ENCODE assay signal across 8 cellular contexts in the genomic region with DNA sequence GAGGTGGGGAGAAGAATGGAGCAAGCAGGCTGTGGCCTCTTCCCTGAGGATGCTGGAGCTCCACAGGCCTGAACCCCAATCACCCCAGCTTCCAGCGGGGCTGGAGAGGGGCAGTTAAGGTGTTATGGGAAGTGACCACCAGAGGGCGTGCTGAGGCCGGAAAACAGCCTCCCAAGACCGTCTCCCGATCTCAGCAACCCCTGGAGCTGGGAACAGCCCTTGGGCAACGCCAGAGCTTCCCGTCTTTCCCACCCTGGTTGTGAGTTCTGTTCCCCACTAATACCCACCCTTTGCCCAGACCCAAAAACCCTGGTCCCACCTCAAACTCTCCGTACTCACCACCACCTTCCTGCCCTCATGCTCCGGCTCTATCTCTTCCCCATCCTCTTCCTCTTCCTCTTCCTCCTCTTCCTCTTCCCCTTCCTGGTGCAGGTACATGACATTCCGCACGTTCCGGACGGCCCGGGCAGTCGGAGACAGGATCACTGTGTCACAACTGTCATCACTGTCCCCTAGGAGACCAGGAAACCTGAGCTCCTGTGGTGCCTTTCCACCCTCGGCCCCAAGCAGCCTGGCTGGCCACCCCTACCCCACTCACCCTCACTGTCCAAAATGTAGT. TPM values are rescaled to one million over a fixed set of nuclear protein-coding genes. Genes with fewer than 3 reads are reported as not detected.
DNase-seq lines count a peak whose midpoint lies in the region; ATAC-seq, FAIRE-seq and TF ChIP-seq lines count a peak whose summit lies in the region.

No MANE protein-coding gene starts in this region.

- H3K9me3 ChIP-seq in CD4-positive, alpha-beta T cell (ENCODE audit: control insufficient read depth, low read length) = no peaks in the 10 kb centered on the region
- H3K9me3 ChIP-seq in neutrophil (no peaks in the 10 kb centered on the region), thoracic aorta (no peaks in the 10 kb centered on the region)

- peak; percentile 69 for ATAC-seq in CD4-positive, alpha-beta T cell (ENCODE audit: poor library complexity)
- no peak for ATAC-seq in thoracic aorta (ENCODE audit: insufficient number of reproducible peaks, low FRiP score, low read depth)
- ATAC-seq in HG02973 (IDR thresholded peaks at IDR 0.05; ENCODE audit: unreplicated experiment) = no peak

- no peak for FAIRE-seq in RCC 7860 (lab: Jason Lieb, UNC)

- peak; percentile 49 to 75 (median 60) for DNase-seq in CD4-positive, alpha-beta T cell
- peak; percentile 98 for DNase-seq in HuH-7 (ENCODE audit: low spot score)
- peak; percentile 57 for DNase-seq in RCC 7860 (ENCODE audit: low spot score)
- DNase-seq in activated T-helper 2 cell treated with anti-CD3 and anti-CD28 coated beads, Interferon-gamma antibody, Interleukin-2, Interleukin-4, amounts not matched to agents 10 μg/mL and 5 μg/mL and 100 μg/mL, durations not matched to agents 14 hours and 24 hours and 36 hours (ENCODE audit: low spot score) = peak; percentile 51
- DNase-seq in fibroblast of the conjunctiva (ENCODE audit: low read depth) = peak; percentile 81
- no peak for DNase-seq in thoracic aorta (ENCODE audit: low spot score)

- peaks cover 82% of the 10 kb centered on the region for H3K36me3 ChIP-seq in neutrophil
- H3K36me3 ChIP-seq in thoracic aorta = peaks cover 38% of the 10 kb centered on the region

- H3K27me3 ChIP-seq in CD4-positive, alpha-beta T cell (ENCODE audit: control insufficient read depth, insufficient read depth, low read length) = no peaks in the 10 kb centered on the region
- no peaks in the 10 kb centered on the region for H3K27me3 ChIP-seq in neutrophil
- H3K27me3 ChIP-seq in thoracic aorta (replicated peaks; ENCODE audit: insufficient read depth) = no peaks in the 10 kb centered on the region

- intact Hi-C loops in CD4-positive, alpha-beta T cell (cut with DNase I, micrococcal nuclease) = loop anchor here (1.0 to 10.0 kb wide), 3 partner anchors 33 to 221 kb away; no protein-coding TSS in a partner anchor
- intact Hi-C loops in activated T-helper 2 cell treated with anti-CD3 and anti-CD28 coated beads, Interferon-gamma antibody, Interleukin-2, Interleukin-4, amounts not matched to agents 10 μg/mL and 5 μg/mL and 100 μg/mL, durations not matched to agents 14 hours and 24 hours and 36 hours (cut with micrococcal nuclease) = loop anchor here (1.0 kb wide), 1 partner anchor 33 kb away; no protein-coding TSS in a partner anchor

- H3K4me1 ChIP-seq in neutrophil (ENCODE audit: control insufficient read depth in 1 of 2, insufficient read depth in 1 of 2, low read depth in 1 of 2, low read length in 1 of 2) (peaks cover 3 to 4% of the 10 kb centered on the region in 2 experiments), thoracic aorta (ENCODE audit: control insufficient read depth in 1 of 2, low read depth in 2 of 2) (peaks cover 29 to 89% of the 10 kb centered on the region in 2 donors)

- H3K4me3 ChIP-seq in neutrophil (ENCODE audit: low read depth in 1 of 2, low read length in 1 of 2) = no peak overlapping the region
- H3K4me3 ChIP-seq in thoracic aorta = peak overlapping the region; percentile 2

- no peak overlapping the region for H3K27ac Mint-ChIP-seq in CD4-positive, alpha-beta T cell
- H3K27ac Mint-ChIP-seq in activated T-helper 2 cell treated with anti-CD3 and anti-CD28 coated beads, Interferon-gamma antibody, Interleukin-2, Interleukin-4, amounts not matched to agents 10 μg/mL and 5 μg/mL and 100 μg/mL, durations not matched to agents 14 hours and 24 hours and 36 hours = no peak overlapping the region

- no peak overlapping the region for H3K4me3 Mint-ChIP-seq in CD4-positive, alpha-beta T cell
- H3K4me3 Mint-ChIP-seq in activated T-helper 2 cell treated with anti-CD3 and anti-CD28 coated beads, Interferon-gamma antibody, Interleukin-2, Interleukin-4, amounts not matched to agents 10 μg/mL and 5 μg/mL and 100 μg/mL, durations not matched to agents 14 hours and 24 hours and 36 hours (ENCODE audit: low read depth) = no peak overlapping the region

- POLR2A ChIA-PET in CD4-positive, alpha-beta T cell (lab: Charles Lee) = interaction anchor here (0.7 to 3.2 kb wide), 3 partner anchors 14 to 313 kb away, joined by 3 to 26 read pairs (median 18); partner anchors contain the start of genes IGFBP6 and SPRYD3

- H3K27me3 Mint-ChIP-seq in CD4-positive, alpha-beta T cell = no peaks in the 10 kb centered on the region
- no peaks in the 10 kb centered on the region for H3K27me3 Mint-ChIP-seq in activated T-helper 2 cell treated with anti-CD3 and anti-CD28 coated beads, Interferon-gamma antibody, Interleukin-2, Interleukin-4, amounts not matched to agents 10 μg/mL and 5 μg/mL and 100 μg/mL, durations not matched to agents 14 hours and 24 hours and 36 hours (ENCODE audit: low read depth)

- H3K36me3 Mint-ChIP-seq in CD4-positive, alpha-beta T cell (ENCODE audit: low read depth) = peaks cover 73% of the 10 kb centered on the region
- H3K36me3 Mint-ChIP-seq in activated T-helper 2 cell treated with anti-CD3 and anti-CD28 coated beads, Interferon-gamma antibody, Interleukin-2, Interleukin-4, amounts not matched to agents 10 μg/mL and 5 μg/mL and 100 μg/mL, durations not matched to agents 14 hours and 24 hours and 36 hours (ENCODE audit: low read depth) = peaks cover 34% of the 10 kb centered on the region

- H3K9me3 Mint-ChIP-seq in CD4-positive, alpha-beta T cell = no peaks in the 10 kb centered on the region
- H3K9me3 Mint-ChIP-seq in activated T-helper 2 cell treated with anti-CD3 and anti-CD28 coated beads, Interferon-gamma antibody, Interleukin-2, Interleukin-4, amounts not matched to agents 10 μg/mL and 5 μg/mL and 100 μg/mL, durations not matched to agents 14 hours and 24 hours and 36 hours = no peaks in the 10 kb centered on the region

- TF ChIP-seq CTCF in CD4-positive, alpha-beta T cell (IDR thresholded peaks at IDR 0.05) = peak; percentile 93
- TF ChIP-seq CTCF in neutrophil (IDR thresholded peaks at IDR 0.05) = peak; percentile 79
- peak; percentile 96 for TF ChIP-seq CTCF in thoracic aorta (IDR thresholded peaks at IDR 0.05)

- peaks cover 7% of the 10 kb centered on the region for H3K4me1 Mint-ChIP-seq in CD4-positive, alpha-beta T cell (ENCODE audit: low read depth)
- H3K4me1 Mint-ChIP-seq in activated T-helper 2 cell treated with anti-CD3 and anti-CD28 coated beads, Interferon-gamma antibody, Interleukin-2, Interleukin-4, amounts not matched to agents 10 μg/mL and 5 μg/mL and 100 μg/mL, durations not matched to agents 14 hours and 24 hours and 36 hours (ENCODE audit: low read depth) = peaks cover 3% of the 10 kb centered on the region

- CTCF ChIA-PET in CD4-positive, alpha-beta T cell (lab: Charles Lee) = interaction anchor here (0.5 to 6.7 kb wide), 15 partner anchors 11 to 1748 kb away, joined by 3 to 114 read pairs (median 5); partner anchors contain the start of genes CSAD, EIF4B, IGFBP6 and SOAT2

- H3K27ac ChIP-seq in CD4-positive, alpha-beta T cell (ENCODE audit: low read depth, low read length) = no peak overlapping the region
- no peak overlapping the region for H3K27ac ChIP-seq in neutrophil
- peak overlapping the region; percentile 78 to 83 for H3K27ac ChIP-seq in thoracic aorta

RNA-seq across cellular contexts. Expression of gene SPRYD3, which starts 13.1 kb away (rescaled TPM):
- 10 to 100 TPM; 17.7 to 21.0 TPM for total RNA-seq in CD4-positive, alpha-beta T cell
- total RNA-seq in activated T-helper 2 cell treated with anti-CD3 and anti-CD28 coated beads, Interferon-gamma antibody, Interleukin-2, Interleukin-4, amounts not matched to agents 10 μg/mL and 5 μg/mL and 100 μg/mL, durations not matched to agents 14 hours and 24 hours and 36 hours = 35.1 and 36.2 TPM in 2 replicates
- total RNA-seq in thoracic aorta = 10 to 100 TPM; 68.0 to 94.8 TPM

RNA-seq across cellular contexts. Expression of gene TNS2, which starts 16.2 kb away (rescaled TPM):
- total RNA-seq in CD4-positive, alpha-beta T cell = 1 to 10 TPM; 2.3 to 3.0 TPM
- 2.1 and 4.7 TPM in 2 replicates for total RNA-seq in activated T-helper 2 cell treated with anti-CD3 and anti-CD28 coated beads, Interferon-gamma antibody, Interleukin-2, Interleukin-4, amounts not matched to agents 10 μg/mL and 5 μg/mL and 100 μg/mL, durations not matched to agents 14 hours and 24 hours and 36 hours
- total RNA-seq in thoracic aorta = 100 to 1,000 TPM; 292 to 307 TPM

RNA-seq across cellular contexts. Expression of gene IGFBP6, which starts 31.4 kb away (rescaled TPM):
- total RNA-seq in CD4-positive, alpha-beta T cell = under 1 TPM in 1 of 2 experiments, not detected in 1; 0.49 TPM
- 0.46 TPM in 1 of 2 replicates, not detected in the other for total RNA-seq in activated T-helper 2 cell treated with anti-CD3 and anti-CD28 coated beads, Interferon-gamma antibody, Interleukin-2, Interleukin-4, amounts not matched to agents 10 μg/mL and 5 μg/mL and 100 μg/mL, durations not matched to agents 14 hours and 24 hours and 36 hours
- total RNA-seq in thoracic aorta = 1,000 to 10,000 TPM; 1,999 to 2,150 TPM

RNA-seq across cellular contexts. Expression of gene SOAT2, which starts 37.2 kb away (rescaled TPM):
- total RNA-seq in CD4-positive, alpha-beta T cell = under 1 TPM; 0.22 to 0.49 TPM
- total RNA-seq in activated T-helper 2 cell treated with anti-CD3 and anti-CD28 coated beads, Interferon-gamma antibody, Interleukin-2, Interleukin-4, amounts not matched to agents 10 μg/mL and 5 μg/mL and 100 μg/mL, durations not matched to agents 14 hours and 24 hours and 36 hours = not detected in 2 replicates
- under 1 TPM; 0.81 to 0.99 TPM for total RNA-seq in thoracic aorta

RNA-seq across cellular contexts. Expression of gene EIF4B, which starts 59.8 kb away (rescaled TPM):
- 100 to 1,000 TPM; 794 to 806 TPM for total RNA-seq in CD4-positive, alpha-beta T cell
- 474 and 503 TPM in 2 replicates for total RNA-seq in activated T-helper 2 cell treated with anti-CD3 and anti-CD28 coated beads, Interferon-gamma antibody, Interleukin-2, Interleukin-4, amounts not matched to agents 10 μg/mL and 5 μg/mL and 100 μg/mL, durations not matched to agents 14 hours and 24 hours and 36 hours
- 100 to 1,000 TPM; 279 to 338 TPM for total RNA-seq in thoracic aorta

Comparison
In these comparisons a context has a peak if more than half of its experiments do, and no peak if none do; other contexts are left out.
1. H3K27ac ChIP-seq: peak in thoracic aorta (2 of 2); none in CD4-positive, alpha-beta T cell (single experiment) and neutrophil (single experiment).
2. RNA of gene TNS2, which starts 16.2 kb away (total RNA-seq): 292 to 307 TPM in thoracic aorta; 2.1 to 4.7 TPM in activated T-helper 2 cell treated with anti-CD3 and anti-CD28 coated beads, Interferon-gamma antibody, Interleukin-2, Interleukin-4, amounts not matched to agents 10 μg/mL and 5 μg/mL and 100 μg/mL, durations not matched to agents 14 hours and 24 hours and 36 hours and 2.3 to 3.0 TPM in CD4-positive, alpha-beta T cell; every median in the first group is over 10 times any median in the second.
3. RNA of gene IGFBP6, which starts 31.4 kb away (total RNA-seq): 1,999 to 2,150 TPM in thoracic aorta; 0.49 TPM in CD4-positive, alpha-beta T cell and 0.46 TPM in activated T-helper 2 cell treated with anti-CD3 and anti-CD28 coated beads, Interferon-gamma antibody, Interleukin-2, Interleukin-4, amounts not matched to agents 10 μg/mL and 5 μg/mL and 100 μg/mL, durations not matched to agents 14 hours and 24 hours and 36 hours; every median in the first group is over 1,000 times any median in the second.
4. Peak in every context shown above with its lines, with median percentiles within 50 percentile points of each other: CTCF ChIP-seq.